Comparison of ENCODE assay signal across 8 cellular contexts in the genomic region with DNA sequence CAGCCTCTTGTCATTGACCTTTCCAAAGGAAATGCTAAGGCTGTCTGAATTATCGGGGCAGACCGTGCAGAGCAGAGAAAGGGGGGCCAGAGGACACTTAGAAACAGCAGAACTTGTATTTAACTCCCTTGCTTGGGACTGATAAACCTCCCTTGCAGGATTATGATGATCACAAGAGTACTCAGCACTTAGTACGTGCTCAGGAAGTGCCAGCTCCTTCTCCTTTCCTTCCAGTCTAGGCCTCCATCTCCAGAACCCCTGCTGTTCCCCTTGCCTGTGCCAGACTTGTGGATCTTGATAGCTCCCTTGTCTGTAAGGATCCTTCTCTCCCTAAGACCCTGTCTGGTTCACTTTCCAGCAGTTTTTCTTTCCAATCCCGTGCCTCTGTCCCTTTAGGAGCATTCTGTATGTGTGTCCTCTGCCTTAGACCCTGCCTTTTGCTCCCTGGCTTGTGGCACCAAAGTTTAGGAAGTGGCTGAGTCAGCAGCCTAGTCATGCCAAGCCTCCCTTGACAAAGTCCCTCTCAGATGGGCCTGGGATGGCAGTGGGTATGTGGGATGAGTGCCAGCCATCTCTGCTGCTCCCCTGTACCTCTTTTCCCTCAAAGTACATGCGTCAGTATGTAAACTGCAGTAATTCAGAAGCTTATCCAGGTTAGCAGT. TPM values are rescaled to one million over a fixed set of nuclear protein-coding genes. Genes with fewer than 3 reads are reported as not detected.
DNase-seq lines count a peak whose midpoint lies in the region; ATAC-seq and TF ChIP-seq lines count a peak whose summit lies in the region.

No MANE protein-coding gene starts in this region.

- H3K4me1 Mint-ChIP-seq in T-helper 1 cell treated with Interleukin-12 subunit alpha and Interleukin-12 subunit beta and Interleukin-4 antibody, amounts not matched to agents 30 μg/mL and 1 μg/mL, for 36 hours (ENCODE audit: low read depth): peaks cover 7% of the 10 kb centered on the region

- H3K27ac Mint-ChIP-seq in T-helper 1 cell treated with Interleukin-12 subunit alpha and Interleukin-12 subunit beta and Interleukin-4 antibody, amounts not matched to agents 30 μg/mL and 1 μg/mL, for 36 hours: no peak overlapping the region

- H3K4me1 ChIP-seq in upper lobe of left lung: peaks cover 7 to 19% (median 12%) of the 10 kb centered on the region in 4 donors

- no peaks in the 10 kb centered on the region for H3K36me3 ChIP-seq in upper lobe of left lung

- peak overlapping the region; percentile 53 to 84 (median 64) for H3K4me3 ChIP-seq in upper lobe of left lung

- H3K4me3 Mint-ChIP-seq in T-helper 1 cell treated with Interleukin-12 subunit alpha and Interleukin-12 subunit beta and Interleukin-4 antibody, amounts not matched to agents 30 μg/mL and 1 μg/mL, for 36 hours: peak overlapping the region; percentile 70

- no peaks in the 10 kb centered on the region for H3K36me3 Mint-ChIP-seq in T-helper 1 cell treated with Interleukin-12 subunit alpha and Interleukin-12 subunit beta and Interleukin-4 antibody, amounts not matched to agents 30 μg/mL and 1 μg/mL, for 36 hours (ENCODE audit: low read depth)

- H3K27ac ChIP-seq in upper lobe of left lung: peak overlapping the region; percentile 48 to 78 (median 67)

- no peaks in the 10 kb centered on the region for H3K27me3 ChIP-seq in upper lobe of left lung

- DNase-seq in T-helper 1 cell (no peak), NCI-H446 treated with DMSO at 0.1 percent for 48 hours (lab: John Stamatoyannopoulos, UW) (peak; percentile 40), cerebellum (ENCODE audit: low spot score) (peak; percentile 17), medulla oblongata (ENCODE audit: extremely low spot score) (peak; percentile 65), upper lobe of left lung (no peak), ureter (ENCODE audit: low spot score) (no peak)
- no peak for DNase-seq in effector CD8-positive, alpha-beta T cell (lab: John Stamatoyannopoulos, UW)

- H3K9me3 Mint-ChIP-seq in T-helper 1 cell treated with Interleukin-12 subunit alpha and Interleukin-12 subunit beta and Interleukin-4 antibody, amounts not matched to agents 30 μg/mL and 1 μg/mL, for 36 hours: no peaks in the 10 kb centered on the region

- no peaks in the 10 kb centered on the region for H3K9me3 ChIP-seq in upper lobe of left lung

- H3K27me3 Mint-ChIP-seq in T-helper 1 cell treated with Interleukin-12 subunit alpha and Interleukin-12 subunit beta and Interleukin-4 antibody, amounts not matched to agents 30 μg/mL and 1 μg/mL, for 36 hours (ENCODE audit: low read depth): peaks cover 16% of the 10 kb centered on the region

- TF ChIP-seq EP300 in upper lobe of left lung (IDR thresholded peaks at IDR 0.05): no peak

- ATAC-seq in upper lobe of left lung (ENCODE audit: low FRiP score in 2 of 2): peak; percentile 3 to 27

- TF ChIP-seq POLR2A in upper lobe of left lung (IDR thresholded peaks at IDR 0.05): no peak

- TF ChIP-seq CTCF in upper lobe of left lung (IDR thresholded peaks at IDR 0.05): no peak

- 32% methylated on average over 5 of the region's 5 CpGs for WGBS in upper lobe of left lung, 2 donors

RNA-seq across cellular contexts. Expression of a gene that starts 0.8 kb away (rescaled TPM):
- total RNA-seq in cerebellum: 7.4 TPM
- 10 to 100 TPM in 3 of 6 donors, 1 to 10 TPM in 3; 4.6 to 11.5 (median 9.3) TPM for total RNA-seq in upper lobe of left lung
- total RNA-seq in ureter: 43.1 TPM

Comparison
In these comparisons a context has a peak if more than half of its experiments do, and no peak if none do; other contexts are left out.
1. DNase-seq: peak in NCI-H446 treated with DMSO at 0.1 percent for 48 hours (single experiment), cerebellum (single experiment) and medulla oblongata (single experiment); none in T-helper 1 cell (0 of 5), upper lobe of left lung (0 of 2), ureter (single experiment) and effector CD8-positive, alpha-beta T cell (single experiment).